In the genomic region with DNA sequence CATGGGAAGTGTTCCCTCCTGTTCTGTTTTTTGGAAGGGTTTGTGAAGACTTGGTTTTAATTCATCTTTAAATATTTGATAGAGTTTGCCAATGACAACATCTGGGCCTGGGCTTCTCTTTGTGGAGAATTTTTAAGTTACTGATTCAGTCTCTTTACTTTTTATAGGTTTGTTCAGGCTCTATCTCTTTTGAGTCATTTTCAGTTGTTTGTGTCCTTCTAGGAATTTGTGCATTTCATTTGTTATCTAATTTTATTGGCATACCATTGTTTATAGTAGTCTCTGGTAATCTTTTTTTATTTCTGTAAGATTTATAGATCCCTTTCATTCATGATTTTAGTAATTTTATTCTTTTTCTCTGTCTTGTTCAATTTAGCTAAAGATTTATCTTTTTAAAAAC, we compare ENCODE assay signal across 22 cellular contexts. TPM values are rescaled to one million over a fixed set of nuclear protein-coding genes. Genes with fewer than 3 reads are reported as not detected.
"Had no signal": no experiment of that assay in that cellular context is flagged by ENCODE, and none has a peak within 500 bp of the region (broad histone marks: within the 10 kb centered on the region; RNA-seq: fewer than 3 reads in every experiment).

No MANE protein-coding gene starts in this region.

- DNase-seq: cortex of kidney; dorsolateral prefrontal cortex; effector CD8-positive, alpha-beta T cell; kidney; left cardiac atrium; left ventricle myocardium inferior; lower lobe of right lung; midbrain; nucleus accumbens; ovary; right cardiac atrium; stimulated activated CD4-positive, alpha-beta T cell treated with anti-CD3 and anti-CD28 coated beads, Interleukin-4, amount 100 ng/mL, for 1 hour; stimulated activated CD8-positive, alpha-beta memory T cell treated with anti-CD3 and anti-CD28 coated beads, Interleukin-4, amount 100 ng/mL, for 48 hours; stimulated activated naive CD8-positive, alpha-beta T cell treated with anti-CD3 and anti-CD28 coated beads, Interleukin-15, Interleukin-2, amounts not matched to agents 100 U/mL and 50 U/mL, for 24 hours; thyroid gland had no signal

- H3K4me1 ChIP-seq: gastroesophageal sphincter, left ventricle myocardium inferior, lower lobe of right lung, neural progenitor cell, suprapubic skin, thyroid gland had no signal

- H3K27ac ChIP-seq: dorsolateral prefrontal cortex, gastroesophageal sphincter, left ventricle myocardium inferior, lower lobe of right lung, neural progenitor cell, ovary, suprapubic skin, thyroid gland had no signal

- H3K9me3 Mint-ChIP-seq: natural killer cell treated with Interleukin-12 subunit alpha and Interleukin-12 subunit beta and Interleukin-15 and Interleukin-18, amount 100 ng/mL, for 72 hours; stimulated activated effector memory CD8-positive, alpha-beta T cell treated with anti-CD3 and anti-CD28 coated beads, Interleukin-12 subunit alpha, Interleukin-12 subunit beta, amount 100 ng/mL, for 72 hours had no signal

- H3K36me3 ChIP-seq: lower lobe of right lung, ovary had no signal

- H3K9ac ChIP-seq: neural progenitor cell had no signal

- H3K27me3 Mint-ChIP-seq: memory B cell; natural killer cell treated with Interleukin-12 subunit alpha and Interleukin-12 subunit beta and Interleukin-15 and Interleukin-18, amount 100 ng/mL, for 72 hours; type B pancreatic cell had no signal

- H3K4me3 ChIP-seq: dorsolateral prefrontal cortex, gastroesophageal sphincter, left ventricle myocardium inferior, lower lobe of right lung, neural progenitor cell, ovary, suprapubic skin, thyroid gland had no signal

- H3K4me2 ChIP-seq: neural progenitor cell had no signal

- H3K27ac Mint-ChIP-seq: memory B cell; natural killer cell treated with Interleukin-12 subunit alpha and Interleukin-12 subunit beta and Interleukin-15 and Interleukin-18, amount 100 ng/mL, for 72 hours; neural progenitor cell; stimulated activated effector memory CD8-positive, alpha-beta T cell treated with anti-CD3 and anti-CD28 coated beads, Interleukin-12 subunit alpha, Interleukin-12 subunit beta, amount 100 ng/mL, for 72 hours; type B pancreatic cell had no signal

- H3K4me1 Mint-ChIP-seq: memory B cell; neural progenitor cell; stimulated activated effector memory CD8-positive, alpha-beta T cell treated with anti-CD3 and anti-CD28 coated beads, Interleukin-12 subunit alpha, Interleukin-12 subunit beta, amount 100 ng/mL, for 72 hours had no signal

- H3K9me3 ChIP-seq: gastroesophageal sphincter, lower lobe of right lung, ovary, suprapubic skin, thyroid gland had no signal

- ATAC-seq: gastroesophageal sphincter; left cardiac atrium; lower lobe of right lung; natural killer cell treated with Interleukin-12 subunit alpha and Interleukin-12 subunit beta and Interleukin-15 and Interleukin-18, amount 100 ng/mL, for 72 hours; right cardiac atrium; stimulated activated effector memory CD8-positive, alpha-beta T cell treated with anti-CD3 and anti-CD28 coated beads, Interleukin-12 subunit alpha, Interleukin-12 subunit beta, amount 100 ng/mL, for 72 hours; stimulated activated naive CD8-positive, alpha-beta T cell treated with anti-CD3 and anti-CD28 coated beads, Interleukin-15, Interleukin-2, amounts not matched to agents 100 U/mL and 50 U/mL, for 24 hours had no signal

- H3K27me3 ChIP-seq: dorsolateral prefrontal cortex, gastroesophageal sphincter, neural progenitor cell, ovary, suprapubic skin, thyroid gland had no signal

- H3K4me3 Mint-ChIP-seq: memory B cell; natural killer cell treated with Interleukin-12 subunit alpha and Interleukin-12 subunit beta and Interleukin-15 and Interleukin-18, amount 100 ng/mL, for 72 hours; neural progenitor cell; stimulated activated effector memory CD8-positive, alpha-beta T cell treated with anti-CD3 and anti-CD28 coated beads, Interleukin-12 subunit alpha, Interleukin-12 subunit beta, amount 100 ng/mL, for 72 hours; type B pancreatic cell had no signal

- H2AFZ ChIP-seq: neural progenitor cell had no signal

RNA-seq across cellular contexts. Expression of a gene that starts 24.7 kb away (rescaled TPM):
- total RNA-seq: left ventricle myocardium inferior had no signal
